ENCODE assay signal across 1 cellular context in the genomic region with DNA sequence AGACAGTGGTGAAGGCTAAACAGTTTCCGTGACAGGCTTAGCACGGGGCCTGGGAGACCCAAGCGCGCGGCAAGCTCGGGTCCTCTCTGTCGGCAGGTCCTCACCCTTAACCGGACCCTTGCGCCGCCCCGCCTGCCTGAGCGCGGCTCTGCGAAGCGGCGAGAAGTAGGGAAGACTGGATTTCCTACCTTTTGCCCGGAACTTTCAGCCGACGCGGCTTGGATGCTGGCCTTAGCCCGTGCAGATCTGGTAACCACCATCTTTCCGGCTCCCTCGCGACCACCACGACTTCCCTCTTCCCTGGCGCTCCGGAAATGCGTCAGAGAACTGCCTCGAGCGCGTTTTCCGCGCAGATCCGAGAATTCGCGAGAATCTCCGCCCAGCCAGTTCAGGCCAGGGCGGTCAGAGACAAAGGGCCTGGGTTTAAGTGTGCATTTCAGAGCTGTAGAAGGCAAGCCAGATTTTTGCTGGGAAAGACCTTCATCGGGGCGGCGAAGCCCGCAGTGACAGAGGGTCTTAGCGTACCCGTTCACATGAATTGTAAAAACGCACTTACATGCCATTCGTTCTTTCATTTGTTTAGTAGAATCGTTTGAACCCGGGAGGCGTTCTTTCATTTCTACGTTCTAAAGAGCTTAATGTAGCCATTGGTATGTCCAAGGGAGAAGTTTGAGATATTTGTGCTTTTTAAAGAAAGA.
TF ChIP-seq lines count a peak whose summit lies in the region.

A gene with protein sequence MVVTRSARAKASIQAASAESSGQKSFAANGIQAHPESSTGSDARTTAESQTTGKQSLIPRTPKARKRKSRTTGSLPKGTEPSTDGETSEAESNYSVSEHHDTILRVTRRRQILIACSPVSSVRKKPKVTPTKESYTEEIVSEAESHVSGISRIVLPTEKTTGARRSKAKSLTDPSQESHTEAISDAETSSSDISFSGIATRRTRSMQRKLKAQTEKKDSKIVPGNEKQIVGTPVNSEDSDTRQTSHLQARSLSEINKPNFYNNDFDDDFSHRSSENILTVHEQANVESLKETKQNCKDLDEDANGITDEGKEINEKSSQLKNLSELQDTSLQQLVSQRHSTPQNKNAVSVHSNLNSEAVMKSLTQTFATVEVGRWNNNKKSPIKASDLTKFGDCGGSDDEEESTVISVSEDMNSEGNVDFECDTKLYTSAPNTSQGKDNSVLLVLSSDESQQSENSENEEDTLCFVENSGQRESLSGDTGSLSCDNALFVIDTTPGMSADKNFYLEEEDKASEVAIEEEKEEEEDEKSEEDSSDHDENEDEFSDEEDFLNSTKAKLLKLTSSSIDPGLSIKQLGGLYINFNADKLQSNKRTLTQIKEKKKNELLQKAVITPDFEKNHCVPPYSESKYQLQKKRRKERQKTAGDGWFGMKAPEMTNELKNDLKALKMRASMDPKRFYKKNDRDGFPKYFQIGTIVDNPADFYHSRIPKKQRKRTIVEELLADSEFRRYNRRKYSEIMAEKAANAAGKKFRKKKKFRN (minus strand): TSS at position 318 of the 698 bp plus-strand sequence. CDS start 58 bp downstream, at position 260.

TF ChIP-seq in HepG2, 621 proteins besides CTCF, POLR2A, EP300 and RAD21 (continued from another document and continues in another):
- TF ChIP-seq ZNF552 (CRISPR knock-in tag; IDR thresholded peaks at IDR 0.05; ENCODE audit: borderline replicate concordance), result peak; percentile 70; the same call in 1 of the 2 replicates
- TF ChIP-seq, protein P1, sequence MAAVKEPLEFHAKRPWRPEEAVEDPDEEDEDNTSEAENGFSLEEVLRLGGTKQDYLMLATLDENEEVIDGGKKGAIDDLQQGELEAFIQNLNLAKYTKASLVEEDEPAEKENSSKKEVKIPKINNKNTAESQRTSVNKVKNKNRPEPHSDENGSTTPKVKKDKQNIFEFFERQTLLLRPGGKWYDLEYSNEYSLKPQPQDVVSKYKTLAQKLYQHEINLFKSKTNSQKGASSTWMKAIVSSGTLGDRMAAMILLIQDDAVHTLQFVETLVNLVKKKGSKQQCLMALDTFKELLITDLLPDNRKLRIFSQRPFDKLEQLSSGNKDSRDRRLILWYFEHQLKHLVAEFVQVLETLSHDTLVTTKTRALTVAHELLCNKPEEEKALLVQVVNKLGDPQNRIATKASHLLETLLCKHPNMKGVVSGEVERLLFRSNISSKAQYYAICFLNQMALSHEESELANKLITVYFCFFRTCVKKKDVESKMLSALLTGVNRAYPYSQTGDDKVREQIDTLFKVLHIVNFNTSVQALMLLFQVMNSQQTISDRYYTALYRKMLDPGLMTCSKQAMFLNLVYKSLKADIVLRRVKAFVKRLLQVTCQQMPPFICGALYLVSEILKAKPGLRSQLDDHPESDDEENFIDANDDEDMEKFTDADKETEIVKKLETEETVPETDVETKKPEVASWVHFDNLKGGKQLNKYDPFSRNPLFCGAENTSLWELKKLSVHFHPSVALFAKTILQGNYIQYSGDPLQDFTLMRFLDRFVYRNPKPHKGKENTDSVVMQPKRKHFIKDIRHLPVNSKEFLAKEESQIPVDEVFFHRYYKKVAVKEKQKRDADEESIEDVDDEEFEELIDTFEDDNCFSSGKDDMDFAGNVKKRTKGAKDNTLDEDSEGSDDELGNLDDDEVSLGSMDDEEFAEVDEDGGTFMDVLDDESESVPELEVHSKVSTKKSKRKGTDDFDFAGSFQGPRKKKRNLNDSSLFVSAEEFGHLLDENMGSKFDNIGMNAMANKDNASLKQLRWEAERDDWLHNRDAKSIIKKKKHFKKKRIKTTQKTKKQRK (IDR thresholded peaks at IDR 0.05; ENCODE audit: low read length), result no peak
- 0 out of 2 replicates have a peak, but pooled peaks have one; percentile 43 for TF ChIP-seq ZNF263 (CRISPR knock-in tag; IDR thresholded peaks at IDR 0.05)
- TF ChIP-seq NR2F2 (IDR thresholded peaks at IDR 0.05; ENCODE audit: borderline replicate concordance, low read depth), result no peak
- TF ChIP-seq, protein P2, sequence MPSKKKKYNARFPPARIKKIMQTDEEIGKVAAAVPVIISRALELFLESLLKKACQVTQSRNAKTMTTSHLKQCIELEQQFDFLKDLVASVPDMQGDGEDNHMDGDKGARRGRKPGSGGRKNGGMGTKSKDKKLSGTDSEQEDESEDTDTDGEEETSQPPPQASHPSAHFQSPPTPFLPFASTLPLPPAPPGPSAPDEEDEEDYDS (CRISPR knock-in tag; IDR thresholded peaks at IDR 0.05), result peak; percentile 86
- peak; percentile 96 for TF ChIP-seq KDM5A (IDR thresholded peaks at IDR 0.05; ENCODE audit: borderline replicate concordance, low read length)
- TF ChIP-seq, protein P3, sequence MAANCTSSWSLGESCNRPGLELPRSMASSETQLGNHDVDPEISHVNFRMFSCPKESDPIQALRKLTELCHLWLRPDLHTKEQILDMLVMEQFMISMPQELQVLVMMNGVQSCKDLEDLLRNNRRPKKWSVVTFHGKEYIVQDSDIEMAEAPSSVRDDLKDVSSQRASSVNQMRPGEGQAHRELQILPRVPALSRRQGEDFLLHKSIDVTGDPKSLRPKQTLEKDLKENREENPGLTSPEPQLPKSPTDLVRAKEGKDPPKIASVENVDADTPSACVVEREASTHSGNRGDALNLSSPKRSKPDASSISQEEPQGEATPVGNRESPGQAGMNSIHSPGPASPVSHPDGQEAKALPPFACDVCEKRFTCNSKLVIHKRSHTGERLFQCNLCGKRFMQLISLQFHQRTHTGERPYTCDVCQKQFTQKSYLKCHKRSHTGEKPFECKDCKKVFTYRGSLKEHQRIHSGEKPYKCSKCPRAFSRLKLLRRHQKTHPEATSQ (CRISPR knock-in tag; IDR thresholded peaks at IDR 0.05; ENCODE audit: borderline replicate concordance), result no peak
- TF ChIP-seq NCOA2 (CRISPR knock-in tag; IDR thresholded peaks at IDR 0.05), result peak; percentile 43; the same call in 1 of the 2 replicates
- peak; percentile 26; the same call in 1 of the 2 replicates for TF ChIP-seq RARA (CRISPR knock-in tag; IDR thresholded peaks at IDR 0.05)
- 0 out of 2 replicates have a peak, but pooled peaks have one; percentile 24 for TF ChIP-seq ZFP36L2 (CRISPR knock-in tag; IDR thresholded peaks at IDR 0.05)
- TF ChIP-seq RFX1 (IDR thresholded peaks at IDR 0.05), result no peak
- 0 out of 2 replicates have a peak, but pooled peaks have one; percentile 58 for TF ChIP-seq ZNF234 (CRISPR knock-in tag; conservative IDR thresholded peaks at IDR 0.05)
- no peak for TF ChIP-seq ATF7 (IDR thresholded peaks at IDR 0.05)
- TF ChIP-seq ATF7 (CRISPR knock-in tag; IDR thresholded peaks at IDR 0.05), result 0 out of 2 replicates have a peak, but pooled peaks have one; percentile 31
- TF ChIP-seq SALL2 (CRISPR knock-in tag; IDR thresholded peaks at IDR 0.05), result peak; percentile 89
- TF ChIP-seq FOSL2 (CRISPR knock-in tag; IDR thresholded peaks at IDR 0.05), result peak; percentile 51; the same call in 1 of the 2 replicates
- peak; percentile 72; the same call in 1 of the 2 replicates for TF ChIP-seq ZFP1 (CRISPR knock-in tag; IDR thresholded peaks at IDR 0.05)
- peak; percentile 68 for TF ChIP-seq ZBTB7A (CRISPR knock-in tag; IDR thresholded peaks at IDR 0.05)
- TF ChIP-seq, protein P4, sequence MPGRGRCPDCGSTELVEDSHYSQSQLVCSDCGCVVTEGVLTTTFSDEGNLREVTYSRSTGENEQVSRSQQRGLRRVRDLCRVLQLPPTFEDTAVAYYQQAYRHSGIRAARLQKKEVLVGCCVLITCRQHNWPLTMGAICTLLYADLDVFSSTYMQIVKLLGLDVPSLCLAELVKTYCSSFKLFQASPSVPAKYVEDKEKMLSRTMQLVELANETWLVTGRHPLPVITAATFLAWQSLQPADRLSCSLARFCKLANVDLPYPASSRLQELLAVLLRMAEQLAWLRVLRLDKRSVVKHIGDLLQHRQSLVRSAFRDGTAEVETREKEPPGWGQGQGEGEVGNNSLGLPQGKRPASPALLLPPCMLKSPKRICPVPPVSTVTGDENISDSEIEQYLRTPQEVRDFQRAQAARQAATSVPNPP (CRISPR knock-in tag; IDR thresholded peaks at IDR 0.05), result no peak
- TF ChIP-seq ZNF572 (CRISPR knock-in tag; IDR thresholded peaks at IDR 0.05), result peak; percentile 55; the same call in 1 of the 2 replicates
- TF ChIP-seq GZF1 (CRISPR knock-in tag; IDR thresholded peaks at IDR 0.05), result 0 out of 2 replicates have a peak, but pooled peaks have one; percentile 16
- TF ChIP-seq FOSL1 (CRISPR knock-in tag; IDR thresholded peaks at IDR 0.05; ENCODE audit: borderline replicate concordance), result 0 out of 2 replicates have a peak, but pooled peaks have one; percentile 1
- 0 out of 2 replicates have a peak, but pooled peaks have one; percentile 28 for TF ChIP-seq ZNF235 (CRISPR knock-in tag; IDR thresholded peaks at IDR 0.05; ENCODE audit: borderline replicate concordance)
- TF ChIP-seq, protein P5, sequence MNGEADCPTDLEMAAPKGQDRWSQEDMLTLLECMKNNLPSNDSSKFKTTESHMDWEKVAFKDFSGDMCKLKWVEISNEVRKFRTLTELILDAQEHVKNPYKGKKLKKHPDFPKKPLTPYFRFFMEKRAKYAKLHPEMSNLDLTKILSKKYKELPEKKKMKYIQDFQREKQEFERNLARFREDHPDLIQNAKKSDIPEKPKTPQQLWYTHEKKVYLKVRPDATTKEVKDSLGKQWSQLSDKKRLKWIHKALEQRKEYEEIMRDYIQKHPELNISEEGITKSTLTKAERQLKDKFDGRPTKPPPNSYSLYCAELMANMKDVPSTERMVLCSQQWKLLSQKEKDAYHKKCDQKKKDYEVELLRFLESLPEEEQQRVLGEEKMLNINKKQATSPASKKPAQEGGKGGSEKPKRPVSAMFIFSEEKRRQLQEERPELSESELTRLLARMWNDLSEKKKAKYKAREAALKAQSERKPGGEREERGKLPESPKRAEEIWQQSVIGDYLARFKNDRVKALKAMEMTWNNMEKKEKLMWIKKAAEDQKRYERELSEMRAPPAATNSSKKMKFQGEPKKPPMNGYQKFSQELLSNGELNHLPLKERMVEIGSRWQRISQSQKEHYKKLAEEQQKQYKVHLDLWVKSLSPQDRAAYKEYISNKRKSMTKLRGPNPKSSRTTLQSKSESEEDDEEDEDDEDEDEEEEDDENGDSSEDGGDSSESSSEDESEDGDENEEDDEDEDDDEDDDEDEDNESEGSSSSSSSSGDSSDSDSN (CRISPR knock-in tag; IDR thresholded peaks at IDR 0.05), result peak; percentile 38; the same call in 1 of the 2 replicates
- TF ChIP-seq DNMT3B (CRISPR knock-in tag; conservative IDR thresholded peaks at IDR 0.05), result 0 out of 2 replicates have a peak, but pooled peaks have one; percentile 37
- TF ChIP-seq, protein P6, sequence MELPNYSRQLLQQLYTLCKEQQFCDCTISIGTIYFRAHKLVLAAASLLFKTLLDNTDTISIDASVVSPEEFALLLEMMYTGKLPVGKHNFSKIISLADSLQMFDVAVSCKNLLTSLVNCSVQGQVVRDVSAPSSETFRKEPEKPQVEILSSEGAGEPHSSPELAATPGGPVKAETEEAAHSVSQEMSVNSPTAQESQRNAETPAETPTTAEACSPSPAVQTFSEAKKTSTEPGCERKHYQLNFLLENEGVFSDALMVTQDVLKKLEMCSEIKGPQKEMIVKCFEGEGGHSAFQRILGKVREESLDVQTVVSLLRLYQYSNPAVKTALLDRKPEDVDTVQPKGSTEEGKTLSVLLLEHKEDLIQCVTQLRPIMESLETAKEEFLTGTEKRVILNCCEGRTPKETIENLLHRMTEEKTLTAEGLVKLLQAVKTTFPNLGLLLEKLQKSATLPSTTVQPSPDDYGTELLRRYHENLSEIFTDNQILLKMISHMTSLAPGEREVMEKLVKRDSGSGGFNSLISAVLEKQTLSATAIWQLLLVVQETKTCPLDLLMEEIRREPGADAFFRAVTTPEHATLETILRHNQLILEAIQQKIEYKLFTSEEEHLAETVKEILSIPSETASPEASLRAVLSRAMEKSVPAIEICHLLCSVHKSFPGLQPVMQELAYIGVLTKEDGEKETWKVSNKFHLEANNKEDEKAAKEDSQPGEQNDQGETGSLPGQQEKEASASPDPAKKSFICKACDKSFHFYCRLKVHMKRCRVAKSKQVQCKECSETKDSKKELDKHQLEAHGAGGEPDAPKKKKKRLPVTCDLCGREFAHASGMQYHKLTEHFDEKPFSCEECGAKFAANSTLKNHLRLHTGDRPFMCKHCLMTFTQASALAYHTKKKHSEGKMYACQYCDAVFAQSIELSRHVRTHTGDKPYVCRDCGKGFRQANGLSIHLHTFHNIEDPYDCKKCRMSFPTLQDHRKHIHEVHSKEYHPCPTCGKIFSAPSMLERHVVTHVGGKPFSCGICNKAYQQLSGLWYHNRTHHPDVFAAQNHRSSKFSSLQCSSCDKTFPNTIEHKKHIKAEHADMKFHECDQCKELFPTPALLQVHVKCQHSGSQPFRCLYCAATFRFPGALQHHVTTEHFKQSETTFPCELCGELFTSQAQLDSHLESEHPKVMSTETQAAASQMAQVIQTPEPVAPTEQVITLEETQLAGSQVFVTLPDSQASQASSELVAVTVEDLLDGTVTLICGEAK (IDR thresholded peaks at IDR 0.05), result peak; percentile 35; the same call in 1 of the 2 replicates
- TF ChIP-seq, protein P6 (CRISPR knock-in tag; IDR thresholded peaks at IDR 0.05), result peak; percentile 75
- TF ChIP-seq NFRKB (IDR thresholded peaks at IDR 0.05), result no peak
- no peak for TF ChIP-seq EEA1 (CRISPR knock-in tag; IDR thresholded peaks at IDR 0.05; ENCODE audit: borderline replicate concordance)
